Comparison of ENCODE assay signal across 1 cellular context in genomic region chr2:42618972-42619371, GRCh38.
TF ChIP-seq lines count a peak whose summit lies in the region.

No MANE protein-coding gene starts in this region.

TF ChIP-seq in IMR-90, 13 proteins besides CTCF, POLR2A, EP300 and RAD21:
- TF ChIP-seq RFX5 (IDR thresholded peaks at IDR 0.05; ENCODE audit: low read depth, low read length) (no peak), CEBPB (IDR thresholded peaks at IDR 0.05; ENCODE audit: low read depth, low read length) (peak; percentile 79), NFE2L2 (IDR thresholded peaks at IDR 0.05; ENCODE audit: low read depth, low read length) (no peak), SMC3 (IDR thresholded peaks at IDR 0.05; ENCODE audit: low read depth, low read length) (no peak), MXI1 (IDR thresholded peaks at IDR 0.05; ENCODE audit: borderline replicate concordance, low read depth, low read length) (no peak), MAFK (IDR thresholded peaks at IDR 0.05; ENCODE audit: low read depth, low read length) (no peak), ELK1 (IDR thresholded peaks at IDR 0.05; ENCODE audit: borderline replicate concordance, low read depth, low read length) (no peak), RCOR1 (IDR thresholded peaks at IDR 0.05; ENCODE audit: insufficient replicate concordance, low read length) (no peak), USF2 (IDR thresholded peaks at IDR 0.05; ENCODE audit: low read depth, low read length) (no peak), FOS (IDR thresholded peaks at IDR 0.05; ENCODE audit: low read depth, low read length) (peak; percentile 62; the same call in 1 of the 2 replicates), BHLHE40 (IDR thresholded peaks at IDR 0.05; ENCODE audit: low read depth, low read length) (no peak), MAZ (IDR thresholded peaks at IDR 0.05; ENCODE audit: borderline replicate concordance, low read depth, low read length) (no peak), CHD1 (IDR thresholded peaks at IDR 0.05; ENCODE audit: low read depth, low read length) (no peak)
